Comparison of ENCODE assay signal across 1 cellular context in the genomic region with DNA sequence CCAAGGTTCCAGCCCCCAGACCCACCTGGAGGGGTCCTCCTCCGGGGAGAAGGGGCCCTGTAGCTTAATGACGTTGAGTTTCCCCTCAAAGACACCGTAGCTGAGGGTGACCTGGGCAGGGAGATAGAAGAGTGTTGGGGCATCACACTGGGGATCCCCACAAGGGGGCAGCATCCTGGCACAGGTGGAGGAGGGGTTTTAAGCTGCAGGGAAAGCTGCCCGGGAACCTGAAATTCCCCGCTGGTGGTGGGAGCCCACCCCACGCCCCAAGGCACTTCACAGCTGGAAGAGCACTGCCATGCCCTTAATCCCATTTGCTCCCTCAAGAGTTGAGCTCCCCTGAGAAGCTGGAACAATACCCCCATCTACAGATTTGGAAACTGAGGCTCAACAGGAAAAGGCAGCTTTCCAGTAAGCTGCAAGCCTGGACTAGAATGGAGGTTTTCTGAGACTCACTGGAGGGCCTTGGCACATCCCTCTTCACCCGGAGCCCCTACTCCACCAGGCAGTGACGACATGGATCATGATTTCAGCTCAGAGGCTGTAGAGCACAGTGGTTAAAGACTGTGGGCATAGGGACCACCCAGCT.
TF ChIP-seq lines count a peak whose summit lies in the region.

No MANE protein-coding gene starts in this region.

TF ChIP-seq in liver, 16 proteins besides CTCF, POLR2A, EP300 and RAD21 (continued from another document):
- TF ChIP-seq ZBTB33 (IDR thresholded peaks at IDR 0.05) = no peak
- no peak for TF ChIP-seq HNF4G (IDR thresholded peaks at IDR 0.05)
- TF ChIP-seq NR2F2 (IDR thresholded peaks at IDR 0.05) = no peak
- TF ChIP-seq MAX (IDR thresholded peaks at IDR 0.05) = no peak
